Comparison of ENCODE assay signal across 25 cellular contexts in genomic region chr6:70033781-70034180, GRCh38.
"Had no signal": no experiment of that assay in that cellular context is flagged by ENCODE, and none has a peak within 500 bp of the region (broad histone marks: within the 10 kb centered on the region; RNA-seq: fewer than 3 reads in every experiment).

No MANE protein-coding gene starts in this region.

- H3K36me3 ChIP-seq: colonic mucosa, esophagus squamous epithelium, gastrocnemius medialis, heart right ventricle, left lung, lower lobe of right lung had no signal

- ATAC-seq: effector memory CD8-positive, alpha-beta T cell; esophagus mucosa; gastrocnemius medialis; heart right ventricle; left cardiac atrium; left lung; left ventricle myocardium superior; lower lobe of right lung; mucosa of descending colon had no signal

- H3K9me3 ChIP-seq: colonic mucosa, esophagus squamous epithelium, gastrocnemius medialis, heart right ventricle, left lung, lower lobe of right lung, mucosa of descending colon had no signal

- H3K4me3 ChIP-seq: colonic mucosa, esophagus squamous epithelium, gastrocnemius medialis, heart right ventricle, left lung, lower lobe of right lung, mucosa of descending colon had no signal

- H3K27ac ChIP-seq: colonic mucosa, epithelial cell of prostate, esophagus squamous epithelium, gastrocnemius medialis, heart right ventricle, left lung, lower lobe of right lung had no signal

- FAIRE-seq: endometrium, islet of Langerhans, keratinocyte had no signal

- DNase-seq: colonic mucosa; cortex of kidney; effector CD8-positive, alpha-beta T cell; effector memory CD8-positive, alpha-beta T cell; endodermal cell; erythroblast; esophagus squamous epithelium; foreskin fibroblast; foreskin melanocyte; gastrocnemius medialis; glutamatergic neuron; head of caudate nucleus; heart right ventricle; hippocampal formation; left cardiac atrium; left lung; left ventricle myocardium superior; lower lobe of right lung; mucosa of descending colon; naive B cell had no signal
